ENCODE assay signal across 1 cellular context in the genomic region with DNA sequence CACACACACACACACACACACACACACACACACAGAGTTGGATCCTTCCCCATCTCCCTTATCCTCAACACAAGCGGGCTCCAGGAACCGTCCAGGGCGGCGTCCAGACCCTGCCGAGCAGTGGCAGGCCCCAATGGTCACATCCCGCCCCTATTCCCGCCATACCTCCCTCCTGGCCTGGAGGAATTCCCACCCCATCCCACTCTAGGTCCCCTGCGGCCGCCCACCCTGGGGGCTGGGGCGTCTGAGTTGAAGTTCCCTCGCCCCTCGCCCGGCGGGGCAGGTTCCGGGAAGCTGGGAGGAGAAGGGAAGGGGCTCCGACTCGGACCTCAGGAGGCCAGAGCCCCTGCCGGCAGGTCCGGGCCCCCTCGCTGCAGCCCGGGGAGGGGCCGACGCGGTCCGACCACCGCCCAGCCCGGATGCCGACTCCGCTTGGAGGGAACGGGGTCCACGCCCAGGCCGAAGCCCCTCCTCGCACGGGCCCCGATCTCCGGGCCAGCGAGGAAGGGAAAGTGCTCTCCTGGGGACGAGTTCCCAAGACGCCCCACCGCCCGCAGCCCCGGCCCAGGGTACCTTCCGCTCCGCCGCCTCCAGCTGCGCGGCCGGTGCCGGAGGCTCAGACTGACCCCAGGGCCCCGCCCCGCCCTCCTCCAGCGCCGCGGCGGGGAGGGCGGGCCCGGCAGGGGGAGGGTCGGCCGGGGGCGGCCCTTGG.
TF ChIP-seq lines count a peak whose summit lies in the region.

TSS of gene RHOC (minus strand) at position 623 of the 712 bp plus-strand sequence. CDS start 3,328 bp downstream, outside the sequence.

TF ChIP-seq in HepG2, 621 proteins besides CTCF, POLR2A, EP300 and RAD21 (continued from another document and continues in another):
- TF ChIP-seq TAF15 (IDR thresholded peaks at IDR 0.05; ENCODE audit: low read depth, low read length, poor library complexity, severe bottlenecking) (no peak), SMYD3 (CRISPR knock-in tag; IDR thresholded peaks at IDR 0.05) (no peak), ZNF546 (CRISPR knock-in tag; conservative IDR thresholded peaks at IDR 0.05) (peak; percentile 51; the same call in 1 of the 2 replicates), ASH2L (IDR thresholded peaks at IDR 0.05; ENCODE audit: insufficient read length, low read depth, low read length) (peak; percentile 6), GATAD1 (CRISPR knock-in tag; IDR thresholded peaks at IDR 0.05) (no peak), ZBTB1 (CRISPR knock-in tag; IDR thresholded peaks at IDR 0.05; ENCODE audit: borderline replicate concordance) (no peak), ZNF839 (CRISPR knock-in tag; IDR thresholded peaks at IDR 0.05; ENCODE audit: borderline replicate concordance) (no peak), ZNF235 (CRISPR knock-in tag; IDR thresholded peaks at IDR 0.05; ENCODE audit: borderline replicate concordance) (no peak), ZNF761 (CRISPR knock-in tag; conservative IDR thresholded peaks at IDR 0.05) (no peak), ZFAT (CRISPR knock-in tag; conservative IDR thresholded peaks at IDR 0.05) (no peak), HNF4A (CRISPR knock-in tag; IDR thresholded peaks at IDR 0.05) (no peak), ATRX (CRISPR knock-in tag; IDR thresholded peaks at IDR 0.05; ENCODE audit: borderline replicate concordance) (no peak), CHD4 (IDR thresholded peaks at IDR 0.05; ENCODE audit: borderline replicate concordance, low read length) (no peak), ARID5B (CRISPR knock-in tag; IDR thresholded peaks at IDR 0.05) (no peak; the same call in 1 of the 2 replicates), THAP11 (CRISPR knock-in tag; IDR thresholded peaks at IDR 0.05) (no peak), RORA (CRISPR knock-in tag; IDR thresholded peaks at IDR 0.05) (no peak), ZNF644 (CRISPR knock-in tag; IDR thresholded peaks at IDR 0.05; ENCODE audit: low read depth) (no peak), E2F5 (CRISPR knock-in tag; conservative IDR thresholded peaks at IDR 0.05) (no peak; the same call in 1 of the 2 replicates), CBX2 (IDR thresholded peaks at IDR 0.05; ENCODE audit: low read depth, low read length) (no peak), CBX2 (CRISPR knock-in tag; IDR thresholded peaks at IDR 0.05; ENCODE audit: low read depth) (no peak), NR1H2 (CRISPR knock-in tag; IDR thresholded peaks at IDR 0.05; ENCODE audit: borderline replicate concordance, low read depth) (no peak), ZNF20 (CRISPR knock-in tag; IDR thresholded peaks at IDR 0.05) (no peak), ZBTB21 (CRISPR knock-in tag; IDR thresholded peaks at IDR 0.05) (no peak), TEAD3 (CRISPR knock-in tag; optimal IDR thresholded peaks at IDR 0.05; ENCODE audit: borderline replicate concordance) (no peak), ZNF766 (CRISPR knock-in tag; IDR thresholded peaks at IDR 0.05; ENCODE audit: borderline replicate concordance) (no peak), TEF (CRISPR knock-in tag; IDR thresholded peaks at IDR 0.05) (0 out of 2 replicates have a peak, but pooled peaks have one; percentile 1), FOXP4 (CRISPR knock-in tag; IDR thresholded peaks at IDR 0.05) (0 out of 2 replicates have a peak, but pooled peaks have one; percentile 7), ZNF296 (CRISPR knock-in tag; conservative IDR thresholded peaks at IDR 0.05) (no peak), KDM3A (CRISPR knock-in tag; IDR thresholded peaks at IDR 0.05; ENCODE audit: low read depth) (no peak), FOXP1 (IDR thresholded peaks at IDR 0.05) (no peak), FOXP1 (CRISPR knock-in tag; IDR thresholded peaks at IDR 0.05) (no peak), YY1 (IDR thresholded peaks at IDR 0.05; ENCODE audit: insufficient read depth, insufficient replicate concordance, low read depth, low read length) (peak; percentile 5), ZSCAN21 (CRISPR knock-in tag; IDR thresholded peaks at IDR 0.05; ENCODE audit: borderline replicate concordance) (no peak), SNRNP70 (IDR thresholded peaks at IDR 0.05; ENCODE audit: low read depth, low read length) (no peak), ZNF530 (CRISPR knock-in tag; IDR thresholded peaks at IDR 0.05; ENCODE audit: low read depth) (no peak), KDM6A (CRISPR knock-in tag; IDR thresholded peaks at IDR 0.05; ENCODE audit: low read depth) (no peak), ZNF17 (CRISPR knock-in tag; IDR thresholded peaks at IDR 0.05) (no peak)
- TF ChIP-seq, protein P1, sequence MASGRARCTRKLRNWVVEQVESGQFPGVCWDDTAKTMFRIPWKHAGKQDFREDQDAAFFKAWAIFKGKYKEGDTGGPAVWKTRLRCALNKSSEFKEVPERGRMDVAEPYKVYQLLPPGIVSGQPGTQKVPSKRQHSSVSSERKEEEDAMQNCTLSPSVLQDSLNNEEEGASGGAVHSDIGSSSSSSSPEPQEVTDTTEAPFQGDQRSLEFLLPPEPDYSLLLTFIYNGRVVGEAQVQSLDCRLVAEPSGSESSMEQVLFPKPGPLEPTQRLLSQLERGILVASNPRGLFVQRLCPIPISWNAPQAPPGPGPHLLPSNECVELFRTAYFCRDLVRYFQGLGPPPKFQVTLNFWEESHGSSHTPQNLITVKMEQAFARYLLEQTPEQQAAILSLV (CRISPR knock-in tag; IDR thresholded peaks at IDR 0.05; ENCODE audit: borderline replicate concordance): 0 out of 2 replicates have a peak, but pooled peaks have one; percentile 18
- TF ChIP-seq, protein P2, sequence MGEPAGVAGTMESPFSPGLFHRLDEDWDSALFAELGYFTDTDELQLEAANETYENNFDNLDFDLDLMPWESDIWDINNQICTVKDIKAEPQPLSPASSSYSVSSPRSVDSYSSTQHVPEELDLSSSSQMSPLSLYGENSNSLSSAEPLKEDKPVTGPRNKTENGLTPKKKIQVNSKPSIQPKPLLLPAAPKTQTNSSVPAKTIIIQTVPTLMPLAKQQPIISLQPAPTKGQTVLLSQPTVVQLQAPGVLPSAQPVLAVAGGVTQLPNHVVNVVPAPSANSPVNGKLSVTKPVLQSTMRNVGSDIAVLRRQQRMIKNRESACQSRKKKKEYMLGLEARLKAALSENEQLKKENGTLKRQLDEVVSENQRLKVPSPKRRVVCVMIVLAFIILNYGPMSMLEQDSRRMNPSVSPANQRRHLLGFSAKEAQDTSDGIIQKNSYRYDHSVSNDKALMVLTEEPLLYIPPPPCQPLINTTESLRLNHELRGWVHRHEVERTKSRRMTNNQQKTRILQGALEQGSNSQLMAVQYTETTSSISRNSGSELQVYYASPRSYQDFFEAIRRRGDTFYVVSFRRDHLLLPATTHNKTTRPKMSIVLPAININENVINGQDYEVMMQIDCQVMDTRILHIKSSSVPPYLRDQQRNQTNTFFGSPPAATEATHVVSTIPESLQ (CRISPR knock-in tag; conservative IDR thresholded peaks at IDR 0.05): no peak
- TF ChIP-seq, protein P3, sequence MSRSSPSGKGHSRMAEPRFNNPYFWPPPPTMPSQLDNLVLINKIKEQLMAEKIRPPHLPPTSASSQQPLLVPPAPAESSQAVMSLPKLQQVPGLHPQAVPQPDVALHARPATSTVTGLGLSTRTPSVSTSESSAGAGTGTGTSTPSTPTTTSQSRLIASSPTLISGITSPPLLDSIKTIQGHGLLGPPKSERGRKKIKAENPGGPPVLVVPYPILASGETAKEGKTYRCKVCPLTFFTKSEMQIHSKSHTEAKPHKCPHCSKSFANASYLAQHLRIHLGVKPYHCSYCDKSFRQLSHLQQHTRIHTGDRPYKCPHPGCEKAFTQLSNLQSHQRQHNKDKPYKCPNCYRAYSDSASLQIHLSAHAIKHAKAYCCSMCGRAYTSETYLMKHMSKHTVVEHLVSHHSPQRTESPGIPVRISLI (CRISPR knock-in tag; IDR thresholded peaks at IDR 0.05; ENCODE audit: borderline replicate concordance): no peak
- TF ChIP-seq, protein P4, sequence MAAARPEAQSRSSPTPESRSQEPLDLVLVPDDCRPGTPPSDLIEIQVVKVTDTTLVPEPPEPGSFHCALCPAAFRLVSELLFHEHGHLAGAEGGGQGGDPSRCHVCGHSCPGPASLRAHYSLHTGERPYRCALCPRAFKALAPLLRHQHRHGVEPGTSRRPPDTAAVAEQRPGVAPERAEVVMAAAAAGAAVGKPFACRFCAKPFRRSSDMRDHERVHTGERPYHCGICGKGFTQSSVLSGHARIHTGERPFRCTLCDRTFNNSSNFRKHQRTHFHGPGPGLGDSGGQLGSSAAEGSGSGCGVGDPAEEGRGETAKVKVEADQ (CRISPR knock-in tag; IDR thresholded peaks at IDR 0.05; ENCODE audit: borderline replicate concordance): no peak
- TF ChIP-seq, protein P5, sequence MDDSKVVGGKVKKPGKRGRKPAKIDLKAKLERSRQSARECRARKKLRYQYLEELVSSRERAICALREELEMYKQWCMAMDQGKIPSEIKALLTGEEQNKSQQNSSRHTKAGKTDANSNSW (CRISPR knock-in tag; IDR thresholded peaks at IDR 0.05; ENCODE audit: borderline replicate concordance): 0 out of 2 replicates have a peak, but pooled peaks have one; percentile 43
- TF ChIP-seq, protein P6, sequence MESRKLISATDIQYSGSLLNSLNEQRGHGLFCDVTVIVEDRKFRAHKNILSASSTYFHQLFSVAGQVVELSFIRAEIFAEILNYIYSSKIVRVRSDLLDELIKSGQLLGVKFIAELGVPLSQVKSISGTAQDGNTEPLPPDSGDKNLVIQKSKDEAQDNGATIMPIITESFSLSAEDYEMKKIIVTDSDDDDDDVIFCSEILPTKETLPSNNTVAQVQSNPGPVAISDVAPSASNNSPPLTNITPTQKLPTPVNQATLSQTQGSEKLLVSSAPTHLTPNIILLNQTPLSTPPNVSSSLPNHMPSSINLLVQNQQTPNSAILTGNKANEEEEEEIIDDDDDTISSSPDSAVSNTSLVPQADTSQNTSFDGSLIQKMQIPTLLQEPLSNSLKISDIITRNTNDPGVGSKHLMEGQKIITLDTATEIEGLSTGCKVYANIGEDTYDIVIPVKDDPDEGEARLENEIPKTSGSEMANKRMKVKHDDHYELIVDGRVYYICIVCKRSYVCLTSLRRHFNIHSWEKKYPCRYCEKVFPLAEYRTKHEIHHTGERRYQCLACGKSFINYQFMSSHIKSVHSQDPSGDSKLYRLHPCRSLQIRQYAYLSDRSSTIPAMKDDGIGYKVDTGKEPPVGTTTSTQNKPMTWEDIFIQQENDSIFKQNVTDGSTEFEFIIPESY (CRISPR knock-in tag; IDR thresholded peaks at IDR 0.05): no peak
- TF ChIP-seq, protein P7, sequence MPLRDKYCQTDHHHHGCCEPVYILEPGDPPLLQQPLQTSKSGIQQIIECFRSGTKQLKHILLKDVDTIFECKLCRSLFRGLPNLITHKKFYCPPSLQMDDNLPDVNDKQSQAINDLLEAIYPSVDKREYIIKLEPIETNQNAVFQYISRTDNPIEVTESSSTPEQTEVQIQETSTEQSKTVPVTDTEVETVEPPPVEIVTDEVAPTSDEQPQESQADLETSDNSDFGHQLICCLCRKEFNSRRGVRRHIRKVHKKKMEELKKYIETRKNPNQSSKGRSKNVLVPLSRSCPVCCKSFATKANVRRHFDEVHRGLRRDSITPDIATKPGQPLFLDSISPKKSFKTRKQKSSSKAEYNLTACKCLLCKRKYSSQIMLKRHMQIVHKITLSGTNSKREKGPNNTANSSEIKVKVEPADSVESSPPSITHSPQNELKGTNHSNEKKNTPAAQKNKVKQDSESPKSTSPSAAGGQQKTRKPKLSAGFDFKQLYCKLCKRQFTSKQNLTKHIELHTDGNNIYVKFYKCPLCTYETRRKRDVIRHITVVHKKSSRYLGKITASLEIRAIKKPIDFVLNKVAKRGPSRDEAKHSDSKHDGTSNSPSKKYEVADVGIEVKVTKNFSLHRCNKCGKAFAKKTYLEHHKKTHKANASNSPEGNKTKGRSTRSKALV (CRISPR knock-in tag; IDR thresholded peaks at IDR 0.05): no peak
